Comparison of ENCODE assay signal across 13 cellular contexts in the genomic region with DNA sequence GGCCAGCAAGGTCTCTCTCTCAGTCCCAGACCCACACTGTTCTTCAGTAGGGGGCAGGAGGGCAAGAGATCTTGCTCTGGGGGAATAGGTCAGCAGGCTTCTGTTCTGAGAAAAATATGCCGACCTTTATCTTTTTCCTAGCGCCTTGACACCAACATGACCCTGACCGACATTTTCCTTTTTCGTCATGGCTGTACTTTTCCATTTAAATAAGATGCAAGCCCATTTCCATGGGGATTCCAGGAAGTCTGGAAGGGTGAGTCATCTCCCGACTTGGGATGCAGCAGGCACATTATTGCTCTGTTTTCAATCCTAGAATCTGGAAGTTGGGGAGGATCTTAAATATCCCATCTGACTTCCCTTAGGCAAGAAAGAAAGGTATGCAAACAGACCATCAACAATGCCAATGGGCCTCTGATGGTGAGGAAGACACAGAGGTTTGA.
A peak's percentile ranks its signal among the peaks of the same experiment; 100 is the strongest.
DNase-seq lines count a peak whose midpoint lies in the region; ATAC-seq, FAIRE-seq and TF ChIP-seq lines count a peak whose summit lies in the region.
"Had no signal": no experiment of that assay in that cellular context is flagged by ENCODE, and none has a peak within 500 bp of the region (broad histone marks: within the 10 kb centered on the region; RNA-seq: fewer than 3 reads in every experiment).

No MANE protein-coding gene starts in this region.

- no peak for FAIRE-seq in urothelium cell line (lab: Jason Lieb, UNC)
- FAIRE-seq: A204.1 had no signal

- H3K27ac ChIP-seq in left ventricle myocardium inferior (replicated peaks): no peak overlapping the region
- H3K27ac ChIP-seq in caudate nucleus (ENCODE audit: low read depth, low read length): no peak overlapping the region

- H3K36me3 ChIP-seq in left ventricle myocardium inferior: no peaks in the 10 kb centered on the region

- H3K27me3 ChIP-seq in left ventricle myocardium inferior (ENCODE audit: low read depth): peaks cover 8% of the 10 kb centered on the region

- H3K4me3 ChIP-seq in left ventricle myocardium inferior: no peak overlapping the region

- no peak for TF ChIP-seq CTCF in left ventricle myocardium inferior (IDR thresholded peaks at IDR 0.05; ENCODE audit: borderline replicate concordance)

- DNase-seq in Right ventricle myocardium inferior (ENCODE audit: missing footprints): no peak
- no peak for DNase-seq in left ventricle myocardium inferior
- DNase-seq in T1000 (lab: John Stamatoyannopoulos, UW): peak; percentile 50
- DNase-seq in foreskin melanocyte: peak; percentile 45
- peak; percentile 75 for DNase-seq in urothelium cell line (ENCODE audit: low spot score)
- no peak for DNase-seq in NCI-H1930 (lab: John Stamatoyannopoulos, UW)
- DNase-seq in caudate nucleus (lab: John Stamatoyannopoulos, UW): no peak
- DNase-seq: cortex of kidney, DMS153, Karpas-422 had no signal

- no peaks in the 10 kb centered on the region for H3K4me1 ChIP-seq in left ventricle myocardium inferior

- ATAC-seq in Right ventricle myocardium inferior (peak; percentile 48), esophagus mucosa (no peak)
- ATAC-seq: Panc1 had no signal

- H3K9me3 ChIP-seq in left ventricle myocardium inferior (replicated peaks): no peaks in the 10 kb centered on the region

- intact Hi-C loops in Right ventricle myocardium inferior (cut with DNase I) (loop anchor here (10.0 kb wide), 1 partner anchor 1245 kb away; no protein-coding TSS in a partner anchor), left ventricle myocardium inferior (cut with micrococcal nuclease) (no loop called here)

Comparison
In these comparisons a context has a peak if more than half of its experiments do, and no peak if none do; other contexts are left out.
1. DNase-seq: peak in T1000 (single experiment), foreskin melanocyte (single experiment) and urothelium cell line (single experiment); none in Right ventricle myocardium inferior (single experiment), left ventricle myocardium inferior (single experiment), NCI-H1930 (0 of 2) and caudate nucleus (0 of 61).